ENCODE assay signal across 23 cellular contexts in the genomic region with DNA sequence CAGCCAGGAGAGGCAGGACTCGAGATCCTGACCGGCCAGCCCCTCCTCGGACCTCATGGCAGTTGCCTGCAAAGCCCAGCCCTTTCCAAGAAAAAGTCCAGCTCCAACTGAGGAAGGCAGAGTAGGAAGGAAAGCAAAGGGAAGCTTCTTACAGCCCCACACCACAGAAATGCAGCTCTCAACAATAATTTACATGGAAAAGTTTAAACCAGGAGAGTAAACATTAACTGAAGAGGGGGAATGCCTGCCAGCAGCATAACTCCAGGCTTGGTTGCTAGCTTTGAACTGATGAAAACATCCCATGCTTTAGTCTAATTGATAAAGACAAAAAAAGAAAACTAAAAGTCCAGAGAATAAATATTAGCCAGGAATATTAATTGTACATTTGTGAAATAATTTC.
"Had no signal": no experiment of that assay in that cellular context is flagged by ENCODE, and none has a peak within 500 bp of the region (broad histone marks: within the 10 kb centered on the region; RNA-seq: fewer than 3 reads in every experiment).

No MANE protein-coding gene starts in this region.

- H3K4me1 Mint-ChIP-seq: neural crest cell had no signal

- H3K9me3 ChIP-seq: heart left ventricle, mucosa of descending colon, ovary, spleen, suprapubic skin, thyroid gland had no signal

- H3K27me3 ChIP-seq: ovary, thyroid gland had no signal

- FAIRE-seq: urothelium cell line had no signal

- DNase-seq: central memory CD4-positive, alpha-beta T cell; effector CD4-positive, alpha-beta T cell; endodermal cell; foreskin melanocyte; heart left ventricle; hippocampal formation; left cardiac atrium; mucosa of descending colon; naive thymus-derived CD8-positive, alpha-beta T cell; nucleus accumbens; ovary; spleen; stimulated activated CD4-positive, alpha-beta T cell treated with anti-CD3 and anti-CD28 coated beads, Interleukin-15, amount 100 ng/mL, for 24 hours; stimulated activated CD4-positive, alpha-beta T cell treated with anti-CD3 and anti-CD28 coated beads, Interleukin-1b, Interleukin-23, amount 100 ng/mL, for 48 hours; stimulated activated naive CD4-positive, alpha-beta T cell treated with Interleukin-2 at 50 U/mL for 16 hours; thyroid gland had no signal

- ATAC-seq: heart left ventricle; left cardiac atrium; mucosa of descending colon; naive thymus-derived CD8-positive, alpha-beta T cell; sciatic nerve had no signal

- H3K27ac Mint-ChIP-seq: endodermal cell; naive thymus-derived CD8-positive, alpha-beta T cell; progenitor cell of endocrine pancreas; type B pancreatic cell had no signal

- H3K9me3 Mint-ChIP-seq: endodermal cell; naive thymus-derived CD8-positive, alpha-beta T cell; neural crest cell; type B pancreatic cell had no signal

- H3K4me3 Mint-ChIP-seq: endodermal cell; naive thymus-derived CD8-positive, alpha-beta T cell; neural crest cell; type B pancreatic cell had no signal

- H3K4me3 ChIP-seq: coronary artery, heart left ventricle, mucosa of descending colon, ovary, spleen, suprapubic skin, thyroid gland had no signal

- H3K4me1 ChIP-seq: heart left ventricle, spleen, suprapubic skin, thyroid gland had no signal

- H3K36me3 Mint-ChIP-seq: naive thymus-derived CD8-positive, alpha-beta T cell; type B pancreatic cell had no signal

- H3K27ac ChIP-seq: coronary artery, heart left ventricle, ovary, spleen, suprapubic skin, thyroid gland had no signal

- H3K36me3 ChIP-seq: heart left ventricle, ovary, spleen, suprapubic skin, thyroid gland had no signal
